In genomic region chr20:1336699-1337387, GRCh38 we compare ENCODE assay signal across 8 cellular contexts. TPM values are rescaled to one million over a fixed set of nuclear protein-coding genes. Genes with fewer than 3 reads are reported as not detected.
DNase-seq lines count a peak whose midpoint lies in the region; ATAC-seq and TF ChIP-seq lines count a peak whose summit lies in the region.

No MANE protein-coding gene starts in this region.

- H3K4me1 ChIP-seq in uterus = no peaks in the 10 kb centered on the region

- peak overlapping the region; percentile 60 to 72 for H3K27ac ChIP-seq in uterus

- no peak overlapping the region for H3K4me3 ChIP-seq in uterus

- H3K9me3 ChIP-seq in uterus = no peaks in the 10 kb centered on the region

- no peaks in the 10 kb centered on the region for H3K36me3 ChIP-seq in uterus

- H3K27me3 ChIP-seq in uterus = no peaks in the 10 kb centered on the region

- peak; percentile 19 to 23 for DNase-seq in activated T-cell treated with anti-CD3 and anti-CD28 coated beads, Interleukin-2, amount 50 U/mL, for 48 hours
- no peak for DNase-seq in activated T-cell treated with anti-CD3 and anti-CD28 coated beads, Interleukin-2, amount 50 U/mL, for 1 hour
- DNase-seq in cerebellar cortex (ENCODE audit: low spot score) (peak; percentile 42), mesenteric fat pad (ENCODE audit: low spot score) (peak; percentile 92), uterus (peak; percentile 75 to 78)

- intact Hi-C loops in uterus (cut with DNase I; ENCODE audit: low total_unique reads) = no loop called here

- no peak for TF ChIP-seq CTCF in uterus (IDR thresholded peaks at IDR 0.05)

- ATAC-seq in HG03108 (IDR thresholded peaks at IDR 0.05; ENCODE audit: unreplicated experiment) = no peak
- no peak for ATAC-seq in GM18873 (IDR thresholded peaks at IDR 0.05; ENCODE audit: low FRiP score, unreplicated experiment)
- ATAC-seq in HG03354 (IDR thresholded peaks at IDR 0.05; ENCODE audit: poor library complexity, severe bottlenecking, unreplicated experiment) = no peak

- TF ChIP-seq POLR2A in uterus (IDR thresholded peaks at IDR 0.05) = no peak

RNA-seq across cellular contexts. Expression of gene SDCBP2, which starts 7.9 kb away (rescaled TPM):
- total RNA-seq in mesenteric fat pad (7.2 TPM), uterus (1 to 10 TPM in 3 of 4 donors, under 1 TPM in 1; 0.26 to 9.1 (median 5.5) TPM)

RNA-seq across cellular contexts. Expression of gene FKBP1A, which starts 56.0 kb away (rescaled TPM):
- total RNA-seq in mesenteric fat pad (384 TPM), uterus (100 to 1,000 TPM in 3 of 4 donors, 10 to 100 TPM in 1; 99.5 to 253 (median 206) TPM)
